Comparison of ENCODE assay signal across 8 cellular contexts in genomic region chr15:25693321-25694237, GRCh38.
A peak's percentile ranks its signal among the peaks of the same experiment; 100 is the strongest.
DNase-seq lines count a peak whose midpoint lies in the region; ATAC-seq and TF ChIP-seq lines count a peak whose summit lies in the region.

No MANE protein-coding gene starts in this region.

- no peaks in the 10 kb centered on the region for H3K4me1 Mint-ChIP-seq in T-helper 17 cell
- peaks cover 22% of the 10 kb centered on the region for H3K4me1 Mint-ChIP-seq in neural crest cell

- no peaks in the 10 kb centered on the region for H3K27me3 Mint-ChIP-seq in T-helper 17 cell
- no peaks in the 10 kb centered on the region for H3K27me3 Mint-ChIP-seq in neural crest cell (ENCODE audit: low read depth)

- TF ChIP-seq CTCF in epithelial cell of esophagus (IDR thresholded peaks at IDR 0.05; ENCODE audit: insufficient read depth, low read depth, low read length, missing control alignments) (peak; percentile 22), neural crest cell (conservative IDR thresholded peaks at IDR 0.05) (peak; percentile 61)

- DNase-seq in NK-92 treated with Interleukin-12 subunit alpha and Interleukin-12 subunit beta, amount 100 ng/mL, for 24 hours (lab: John Stamatoyannopoulos, UW), result peak; percentile 8
- no peak for DNase-seq in NK-92 (lab: John Stamatoyannopoulos, UW; ENCODE audit: unreplicated experiment)
- peak in 1 of 3 donors; percentile 21 for DNase-seq in T-helper 17 cell
- DNase-seq in epithelial cell of esophagus (ENCODE audit: low read depth), result no peak
- peak; percentile 43 for DNase-seq in neural crest cell (ENCODE audit: low read depth, low spot score)

- H3K4me3 Mint-ChIP-seq in T-helper 17 cell (no peak overlapping the region), neural crest cell (no peak overlapping the region)

- H3K27ac Mint-ChIP-seq in T-helper 17 cell (peak overlapping the region; percentile 34), neural crest cell (ENCODE audit: unreplicated experiment) (no peak overlapping the region)

- peaks cover 2% of the 10 kb centered on the region for H3K9me3 Mint-ChIP-seq in neural crest cell

- H3K36me3 Mint-ChIP-seq in T-helper 17 cell (ENCODE audit: low read depth) (peaks cover 7% of the 10 kb centered on the region), neural crest cell (ENCODE audit: low read depth) (no peaks in the 10 kb centered on the region)

- no peak overlapping the region for H3K4me3 ChIP-seq in epithelial cell of esophagus (ENCODE audit: low read length)

- no peak for ATAC-seq in T-helper 17 cell
- ATAC-seq in GM21737 (IDR thresholded peaks at IDR 0.05; ENCODE audit: unreplicated experiment), result no peak
- ATAC-seq in HG03520 (IDR thresholded peaks at IDR 0.05; ENCODE audit: unreplicated experiment), result no peak
- ATAC-seq in GM21619 (IDR thresholded peaks at IDR 0.05; ENCODE audit: unreplicated experiment), result no peak

- H3K9me3 ChIP-seq in T-helper 17 cell (ENCODE audit: control insufficient read depth, low read length, poor library complexity, severe bottlenecking), result no peaks in the 10 kb centered on the region

Comparison
In these comparisons a context has a peak if more than half of its experiments do, and no peak if none do; other contexts are left out.
1. DNase-seq: peak in NK-92 treated with Interleukin-12 subunit alpha and Interleukin-12 subunit beta, amount 100 ng/mL, for 24 hours (single experiment) and neural crest cell (single experiment); none in NK-92 (single experiment) and epithelial cell of esophagus (single experiment).